14 cellular contexts compared by ENCODE assay signal in genomic region chr5:93240228-93240834, GRCh38.
DNase-seq lines count a peak whose midpoint lies in the region; ATAC-seq and TF ChIP-seq lines count a peak whose summit lies in the region.
"Had no signal": no experiment of that assay in that cellular context is flagged by ENCODE, and none has a peak within 500 bp of the region (broad histone marks: within the 10 kb centered on the region; RNA-seq: fewer than 3 reads in every experiment).

No MANE protein-coding gene starts in this region.

- H3K4ac ChIP-seq in IMR-90 (ENCODE audit: low read depth, low read length): no peak overlapping the region

- no peak for TF ChIP-seq RAD21 in IMR-90 (IDR thresholded peaks at IDR 0.05; ENCODE audit: low read length)

- H3K9me1 ChIP-seq in IMR-90 (ENCODE audit: insufficient read depth, low read length): no peaks in the 10 kb centered on the region

- peak; percentile 15 for DNase-seq in GM06990 (ENCODE audit: extremely low read depth, insufficient read length)
- no peak for DNase-seq in IMR-90
- no peak for DNase-seq in NCI-H510A (lab: John Stamatoyannopoulos, UW)
- DNase-seq in retina: no peak
- DNase-seq in MV-4-11 (lab: John Stamatoyannopoulos, UW): no peak
- DNase-seq: Kasumi-1, NCI-H2029, NCI-H2171 treated with DMSO at 0.1 percent for 48 hours, NCI-H524, SIG-M5 had no signal

- peaks cover 6% of the 10 kb centered on the region for H3K4me1 ChIP-seq in IMR-90 (ENCODE audit: control insufficient read depth, insufficient read depth, low read length)

- H3K4me2 ChIP-seq in IMR-90 (ENCODE audit: low read depth, low read length): no peak overlapping the region

- intact Hi-C loops in IMR-90 (cut with micrococcal nuclease): loop anchor here (10.0 kb wide), 2 partner anchors 326 to 556 kb away; no protein-coding TSS in a partner anchor

- no peak overlapping the region for H4K5ac ChIP-seq in IMR-90 (ENCODE audit: low read depth, low read length)

- H3K4me3 ChIP-seq in GM06990 (replicated peaks; ENCODE audit: low read depth, low read length) (no peak overlapping the region), IMR-90 (ENCODE audit: insufficient read depth, low read depth, low read length) (no peak overlapping the region)

- H3K36me3 ChIP-seq in GM06990 (ENCODE audit: control insufficient read depth, insufficient read depth, low read length): no peaks in the 10 kb centered on the region
- H3K36me3 ChIP-seq in IMR-90 (ENCODE audit: control insufficient read depth, insufficient read depth, low read length): no peaks in the 10 kb centered on the region

- H3K27ac ChIP-seq in IMR-90 (ENCODE audit: insufficient read depth, low read length): no peak overlapping the region
- H3K27ac ChIP-seq: C4-2B had no signal

- dilution Hi-C loops in IMR-90 (cut with HindIII; ENCODE audit: low sequenced_read_pairs, unreplicated experiment): no loop called here

- H2BK20ac ChIP-seq in IMR-90 (ENCODE audit: low read depth, low read length): 0 out of 2 replicates have a peak overlapping the region, but pooled peaks have one; percentile 7

- POLR2A ChIA-PET in IMR-90 (lab: Charles Lee; ENCODE audit: unreplicated experiment): no interaction called here

- TF ChIP-seq CTCF in GM06990 (IDR thresholded peaks at IDR 0.05; ENCODE audit: insufficient read depth, low read length, poor library complexity, severe bottlenecking): no peak
- no peak for TF ChIP-seq CTCF in IMR-90 (conservative IDR thresholded peaks at IDR 0.05; ENCODE audit: low read depth, low read length)

- H2BK5ac ChIP-seq in IMR-90 (ENCODE audit: low read depth, low read length, poor library complexity, severe bottlenecking): no peak overlapping the region

- H4K91ac ChIP-seq in IMR-90 (ENCODE audit: insufficient read depth, low read depth, low read length): no peak overlapping the region

- no peaks in the 10 kb centered on the region for H4K20me1 ChIP-seq in IMR-90 (ENCODE audit: insufficient read depth, low read length)

- H2BK15ac ChIP-seq in IMR-90 (ENCODE audit: low read depth, low read length): no peak overlapping the region

- no peaks in the 10 kb centered on the region for H3K27me3 ChIP-seq in GM06990 (replicated peaks; ENCODE audit: control insufficient read depth, insufficient read depth, low read length)
- no peaks in the 10 kb centered on the region for H3K27me3 ChIP-seq in IMR-90 (ENCODE audit: control insufficient read depth, insufficient read depth, low read length)

- 100% methylated on average over 1 of the region's 5 CpGs; no CpG with 5 or more reads in 1 of the 2 experiments for WGBS in IMR-90 (ENCODE audit: extremely low coverage in 2 of 2, insufficient read length in 1 of 2), 2 experiments

- H2AFZ ChIP-seq in IMR-90 (replicated peaks; ENCODE audit: low read length, poor library complexity): no peak overlapping the region

- H2AK9ac ChIP-seq in IMR-90 (replicated peaks; ENCODE audit: low read depth, low read length, poor library complexity): no peak overlapping the region

- H3K9me3 ChIP-seq in IMR-90 (ENCODE audit: control insufficient read depth, insufficient read depth, low read length): no peaks in the 10 kb centered on the region

- no peak overlapping the region for H3K9ac ChIP-seq in IMR-90 (ENCODE audit: low read depth, low read length)

- no peak overlapping the region for H3K18ac ChIP-seq in IMR-90 (ENCODE audit: low read depth, low read length)

- CTCF ChIA-PET in IMR-90 (lab: Yijun Ruan, JAX): no interaction called here

- no peaks in the 10 kb centered on the region for H3K79me1 ChIP-seq in IMR-90 (ENCODE audit: low read depth in 1 of 2, low read length in 2 of 2)

- H2BK120ac ChIP-seq in IMR-90 (ENCODE audit: low read depth, low read length): peak overlapping the region; percentile 17; the same call in 1 of the 2 replicates

- no peak overlapping the region for H3K23ac ChIP-seq in IMR-90 (ENCODE audit: low read depth, low read length)

- BruUV-seq in IMR-90 (replicated peaks; lab: Mats Ljungman, UMichigan): no TSS peak

- H2AK5ac ChIP-seq in IMR-90 (ENCODE audit: low read depth, low read length): no peak overlapping the region

- no peak for TF ChIP-seq POLR2A in IMR-90 (IDR thresholded peaks at IDR 0.05; ENCODE audit: low read depth, low read length)

- in situ Hi-C loops in IMR-90 (cut with MboI; ENCODE audit: low sequenced_read_pairs): no loop called here

- H3K56ac ChIP-seq in IMR-90 (ENCODE audit: extremely low read depth, insufficient read depth, low read length): no peak overlapping the region

- ATAC-seq in GM19351 (IDR thresholded peaks at IDR 0.05; ENCODE audit: unreplicated experiment) (peak; percentile 42), HG02852 (IDR thresholded peaks at IDR 0.05; ENCODE audit: unreplicated experiment) (peak; percentile 76), IMR-90 (ENCODE audit: low read depth) (no peak), GM21825 (IDR thresholded peaks at IDR 0.05; ENCODE audit: unreplicated experiment) (no peak)

- no peak overlapping the region for H3K14ac ChIP-seq in IMR-90 (replicated peaks; ENCODE audit: low read depth, low read length)

- H4K8ac ChIP-seq in IMR-90 (ENCODE audit: low read depth in 2 of 2, low read length in 2 of 2): no peak overlapping the region

TF ChIP-seq in IMR-90, 13 proteins besides CTCF, POLR2A, EP300 and RAD21:
- TF ChIP-seq FOS (IDR thresholded peaks at IDR 0.05; ENCODE audit: low read depth, low read length) (no peak), CHD1 (IDR thresholded peaks at IDR 0.05; ENCODE audit: low read depth, low read length) (no peak), RCOR1 (IDR thresholded peaks at IDR 0.05; ENCODE audit: insufficient replicate concordance, low read length) (no peak), NFE2L2 (IDR thresholded peaks at IDR 0.05; ENCODE audit: low read depth, low read length) (no peak), USF2 (IDR thresholded peaks at IDR 0.05; ENCODE audit: low read depth, low read length) (no peak), ELK1 (IDR thresholded peaks at IDR 0.05; ENCODE audit: borderline replicate concordance, low read depth, low read length) (no peak), CEBPB (IDR thresholded peaks at IDR 0.05; ENCODE audit: low read depth, low read length) (no peak), MAZ (IDR thresholded peaks at IDR 0.05; ENCODE audit: borderline replicate concordance, low read depth, low read length) (no peak), MAFK (IDR thresholded peaks at IDR 0.05; ENCODE audit: low read depth, low read length) (no peak), RFX5 (IDR thresholded peaks at IDR 0.05; ENCODE audit: low read depth, low read length) (no peak), MXI1 (IDR thresholded peaks at IDR 0.05; ENCODE audit: borderline replicate concordance, low read depth, low read length) (no peak), SMC3 (IDR thresholded peaks at IDR 0.05; ENCODE audit: low read depth, low read length) (no peak), BHLHE40 (IDR thresholded peaks at IDR 0.05; ENCODE audit: low read depth, low read length) (no peak)

Comparison
In these comparisons a context has a peak if more than half of its experiments do, and no peak if none do; other contexts are left out.
1. ATAC-seq: peak in GM19351 (single experiment) and HG02852 (single experiment); none in IMR-90 (single experiment) and GM21825 (single experiment).